Comparison of ENCODE assay signal across 1 cellular context in the genomic region with DNA sequence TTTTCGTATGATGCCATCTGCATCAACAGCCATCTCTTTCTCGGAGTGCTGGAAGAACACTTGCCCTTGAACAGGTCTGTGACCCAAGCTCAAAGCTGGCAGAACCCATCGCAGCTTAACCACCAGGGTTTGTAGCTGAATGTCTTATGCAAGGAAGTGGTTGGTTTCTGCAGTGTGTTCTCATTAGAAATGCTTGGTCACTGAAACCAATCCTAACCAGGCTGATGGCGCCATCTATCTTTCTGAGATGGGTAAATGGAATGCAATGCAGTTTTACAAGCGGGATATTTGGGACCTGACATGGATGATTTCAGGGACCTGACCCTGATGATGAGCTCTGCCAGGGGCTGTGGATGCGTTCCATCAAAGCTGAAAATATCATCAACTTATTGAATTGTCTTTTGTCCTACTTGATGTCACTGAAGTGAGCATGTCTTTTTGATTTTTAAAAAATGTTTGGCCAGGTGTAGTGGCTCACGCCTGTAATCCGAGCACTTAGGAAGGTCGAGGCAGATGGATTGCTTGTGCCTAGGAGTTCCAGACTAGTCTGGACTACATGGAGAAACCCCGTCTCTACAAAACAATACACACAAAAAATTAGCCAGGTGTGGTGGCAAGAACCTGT.
TF ChIP-seq lines count a peak whose summit lies in the region.

No MANE protein-coding gene starts in this region.

TF ChIP-seq in HepG2, 621 proteins besides CTCF, POLR2A, EP300 and RAD21 (continued from another document):
- TF ChIP-seq, protein P1, sequence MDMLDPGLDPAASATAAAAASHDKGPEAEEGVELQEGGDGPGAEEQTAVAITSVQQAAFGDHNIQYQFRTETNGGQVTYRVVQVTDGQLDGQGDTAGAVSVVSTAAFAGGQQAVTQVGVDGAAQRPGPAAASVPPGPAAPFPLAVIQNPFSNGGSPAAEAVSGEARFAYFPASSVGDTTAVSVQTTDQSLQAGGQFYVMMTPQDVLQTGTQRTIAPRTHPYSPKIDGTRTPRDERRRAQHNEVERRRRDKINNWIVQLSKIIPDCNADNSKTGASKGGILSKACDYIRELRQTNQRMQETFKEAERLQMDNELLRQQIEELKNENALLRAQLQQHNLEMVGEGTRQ (IDR thresholded peaks at IDR 0.05; ENCODE audit: low read depth, low read length), result no peak
- TF ChIP-seq, protein P1 (CRISPR knock-in tag; IDR thresholded peaks at IDR 0.05; ENCODE audit: borderline replicate concordance), result no peak
- TF ChIP-seq FOXK1 (CRISPR knock-in tag; IDR thresholded peaks at IDR 0.05; ENCODE audit: borderline replicate concordance, low read depth), result no peak
- TF ChIP-seq, protein P2, sequence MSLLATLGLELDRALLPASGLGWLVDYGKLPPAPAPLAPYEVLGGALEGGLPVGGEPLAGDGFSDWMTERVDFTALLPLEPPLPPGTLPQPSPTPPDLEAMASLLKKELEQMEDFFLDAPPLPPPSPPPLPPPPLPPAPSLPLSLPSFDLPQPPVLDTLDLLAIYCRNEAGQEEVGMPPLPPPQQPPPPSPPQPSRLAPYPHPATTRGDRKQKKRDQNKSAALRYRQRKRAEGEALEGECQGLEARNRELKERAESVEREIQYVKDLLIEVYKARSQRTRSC (CRISPR knock-in tag; IDR thresholded peaks at IDR 0.05; ENCODE audit: low read depth), result no peak
- TF ChIP-seq TGIF2 (CRISPR knock-in tag; IDR thresholded peaks at IDR 0.05), result no peak
- TF ChIP-seq, protein P3, sequence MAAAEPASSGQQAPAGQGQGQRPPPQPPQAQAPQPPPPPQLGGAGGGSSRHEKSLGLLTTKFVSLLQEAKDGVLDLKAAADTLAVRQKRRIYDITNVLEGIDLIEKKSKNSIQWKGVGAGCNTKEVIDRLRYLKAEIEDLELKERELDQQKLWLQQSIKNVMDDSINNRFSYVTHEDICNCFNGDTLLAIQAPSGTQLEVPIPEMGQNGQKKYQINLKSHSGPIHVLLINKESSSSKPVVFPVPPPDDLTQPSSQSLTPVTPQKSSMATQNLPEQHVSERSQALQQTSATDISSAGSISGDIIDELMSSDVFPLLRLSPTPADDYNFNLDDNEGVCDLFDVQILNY (CRISPR knock-in tag; conservative IDR thresholded peaks at IDR 0.05), result no peak
- TF ChIP-seq ATAD3A (CRISPR knock-in tag; IDR thresholded peaks at IDR 0.05), result no peak
- no peak for TF ChIP-seq RBM39 (IDR thresholded peaks at IDR 0.05; ENCODE audit: low read depth, low read length, poor library complexity, severe bottlenecking)
- TF ChIP-seq SP140L (CRISPR knock-in tag; IDR thresholded peaks at IDR 0.05; ENCODE audit: borderline replicate concordance), result no peak
- no peak for TF ChIP-seq SCMH1 (CRISPR knock-in tag; IDR thresholded peaks at IDR 0.05; ENCODE audit: borderline replicate concordance)
- TF ChIP-seq, protein P4, sequence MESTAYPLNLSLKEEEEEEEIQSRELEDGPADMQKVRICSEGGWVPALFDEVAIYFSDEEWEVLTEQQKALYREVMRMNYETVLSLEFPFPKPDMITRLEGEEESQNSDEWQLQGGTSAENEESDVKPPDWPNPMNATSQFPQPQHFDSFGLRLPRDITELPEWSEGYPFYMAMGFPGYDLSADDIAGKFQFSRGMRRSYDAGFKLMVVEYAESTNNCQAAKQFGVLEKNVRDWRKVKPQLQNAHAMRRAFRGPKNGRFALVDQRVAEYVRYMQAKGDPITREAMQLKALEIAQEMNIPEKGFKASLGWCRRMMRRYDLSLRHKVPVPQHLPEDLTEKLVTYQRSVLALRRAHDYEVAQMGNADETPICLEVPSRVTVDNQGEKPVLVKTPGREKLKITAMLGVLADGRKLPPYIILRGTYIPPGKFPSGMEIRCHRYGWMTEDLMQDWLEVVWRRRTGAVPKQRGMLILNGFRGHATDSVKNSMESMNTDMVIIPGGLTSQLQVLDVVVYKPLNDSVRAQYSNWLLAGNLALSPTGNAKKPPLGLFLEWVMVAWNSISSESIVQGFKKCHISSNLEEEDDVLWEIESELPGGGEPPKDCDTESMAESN (CRISPR knock-in tag; conservative IDR thresholded peaks at IDR 0.05), result no peak
- TF ChIP-seq ZNF737 (CRISPR knock-in tag; IDR thresholded peaks at IDR 0.05; ENCODE audit: borderline replicate concordance), result no peak
- TF ChIP-seq, protein P5, sequence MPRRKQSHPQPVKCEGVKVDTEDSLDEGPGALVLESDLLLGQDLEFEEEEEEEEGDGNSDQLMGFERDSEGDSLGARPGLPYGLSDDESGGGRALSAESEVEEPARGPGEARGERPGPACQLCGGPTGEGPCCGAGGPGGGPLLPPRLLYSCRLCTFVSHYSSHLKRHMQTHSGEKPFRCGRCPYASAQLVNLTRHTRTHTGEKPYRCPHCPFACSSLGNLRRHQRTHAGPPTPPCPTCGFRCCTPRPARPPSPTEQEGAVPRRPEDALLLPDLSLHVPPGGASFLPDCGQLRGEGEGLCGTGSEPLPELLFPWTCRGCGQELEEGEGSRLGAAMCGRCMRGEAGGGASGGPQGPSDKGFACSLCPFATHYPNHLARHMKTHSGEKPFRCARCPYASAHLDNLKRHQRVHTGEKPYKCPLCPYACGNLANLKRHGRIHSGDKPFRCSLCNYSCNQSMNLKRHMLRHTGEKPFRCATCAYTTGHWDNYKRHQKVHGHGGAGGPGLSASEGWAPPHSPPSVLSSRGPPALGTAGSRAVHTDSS (CRISPR knock-in tag; conservative IDR thresholded peaks at IDR 0.05), result no peak
- peak; percentile 35 for TF ChIP-seq XRCC5 (optimal IDR thresholded peaks at IDR 0.05; ENCODE audit: low read length)
- TF ChIP-seq ZFP37 (CRISPR knock-in tag; IDR thresholded peaks at IDR 0.05; ENCODE audit: borderline replicate concordance), result peak; percentile 99
- no peak for TF ChIP-seq PITX1 (CRISPR knock-in tag; IDR thresholded peaks at IDR 0.05)
- peak; percentile 43; the same call in 1 of the 2 replicates for TF ChIP-seq SMC3 (IDR thresholded peaks at IDR 0.05; ENCODE audit: low read length)
- no peak for TF ChIP-seq TCF12 (IDR thresholded peaks at IDR 0.05)
- TF ChIP-seq TCF12 (CRISPR knock-in tag; IDR thresholded peaks at IDR 0.05), result no peak
- TF ChIP-seq ZNF354B (CRISPR knock-in tag; IDR thresholded peaks at IDR 0.05), result no peak
- no peak for TF ChIP-seq ATF1 (CRISPR knock-in tag; IDR thresholded peaks at IDR 0.05)
- TF ChIP-seq EZH2 (conservative IDR thresholded peaks at IDR 0.05; ENCODE audit: low read depth, low read length), result no peak
- no peak for TF ChIP-seq KDM5B (CRISPR knock-in tag; IDR thresholded peaks at IDR 0.05; ENCODE audit: borderline replicate concordance)
- no peak for TF ChIP-seq KLF16 (CRISPR knock-in tag; IDR thresholded peaks at IDR 0.05)
- TF ChIP-seq, protein P6, sequence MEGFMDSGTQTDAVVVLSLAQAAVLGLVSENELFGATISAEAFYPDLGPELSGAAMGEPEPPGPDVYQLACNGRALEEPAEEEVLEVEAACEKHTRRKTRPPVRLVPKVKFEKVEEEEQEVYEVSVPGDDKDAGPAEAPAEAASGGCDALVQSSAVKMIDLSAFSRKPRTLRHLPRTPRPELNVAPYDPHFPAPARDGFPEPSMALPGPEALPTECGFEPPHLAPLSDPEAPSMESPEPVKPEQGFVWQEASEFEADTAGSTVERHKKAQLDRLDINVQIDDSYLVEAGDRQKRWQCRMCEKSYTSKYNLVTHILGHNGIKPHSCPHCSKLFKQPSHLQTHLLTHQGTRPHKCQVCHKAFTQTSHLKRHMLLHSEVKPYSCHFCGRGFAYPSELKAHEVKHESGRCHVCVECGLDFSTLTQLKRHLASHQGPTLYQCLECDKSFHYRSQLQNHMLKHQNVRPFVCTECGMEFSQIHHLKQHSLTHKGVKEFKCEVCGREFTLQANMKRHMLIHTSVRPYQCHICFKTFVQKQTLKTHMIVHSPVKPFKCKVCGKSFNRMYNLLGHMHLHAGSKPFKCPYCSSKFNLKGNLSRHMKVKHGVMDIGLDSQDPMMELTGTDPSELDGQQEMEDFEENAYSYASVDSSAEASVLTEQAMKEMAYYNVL (CRISPR knock-in tag; IDR thresholded peaks at IDR 0.05; ENCODE audit: borderline replicate concordance), result no peak
- TF ChIP-seq ZNF570 (CRISPR knock-in tag; IDR thresholded peaks at IDR 0.05; ENCODE audit: borderline replicate concordance), result no peak
- no peak for TF ChIP-seq CREB1 (IDR thresholded peaks at IDR 0.05)
- no peak for TF ChIP-seq CREB1 (CRISPR knock-in tag; IDR thresholded peaks at IDR 0.05)
- no peak for TF ChIP-seq ZNF709 (CRISPR knock-in tag; IDR thresholded peaks at IDR 0.05)
- TF ChIP-seq, protein P7, sequence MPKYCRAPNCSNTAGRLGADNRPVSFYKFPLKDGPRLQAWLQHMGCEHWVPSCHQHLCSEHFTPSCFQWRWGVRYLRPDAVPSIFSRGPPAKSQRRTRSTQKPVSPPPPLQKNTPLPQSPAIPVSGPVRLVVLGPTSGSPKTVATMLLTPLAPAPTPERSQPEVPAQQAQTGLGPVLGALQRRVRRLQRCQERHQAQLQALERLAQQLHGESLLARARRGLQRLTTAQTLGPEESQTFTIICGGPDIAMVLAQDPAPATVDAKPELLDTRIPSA (CRISPR knock-in tag; IDR thresholded peaks at IDR 0.05; ENCODE audit: borderline replicate concordance), result no peak
- TF ChIP-seq ATRX (CRISPR knock-in tag; IDR thresholded peaks at IDR 0.05; ENCODE audit: borderline replicate concordance), result no peak
- TF ChIP-seq U2AF1 (optimal IDR thresholded peaks at IDR 0.05; ENCODE audit: low read depth, low read length), result no peak
- peak; percentile 38; the same call in 1 of the 2 replicates for TF ChIP-seq NFE2L2 (IDR thresholded peaks at IDR 0.05; ENCODE audit: low read length)
- TF ChIP-seq ZNF792 (CRISPR knock-in tag; IDR thresholded peaks at IDR 0.05), result no peak
- no peak for TF ChIP-seq ZIK1 (CRISPR knock-in tag; IDR thresholded peaks at IDR 0.05; ENCODE audit: borderline replicate concordance, low read depth)
- TF ChIP-seq MYC (CRISPR knock-in tag; IDR thresholded peaks at IDR 0.05; ENCODE audit: borderline replicate concordance), result no peak
- TF ChIP-seq ZNF878 (CRISPR knock-in tag; IDR thresholded peaks at IDR 0.05), result no peak
- TF ChIP-seq SPEN (CRISPR knock-in tag; IDR thresholded peaks at IDR 0.05; ENCODE audit: low read depth), result no peak
- no peak for TF ChIP-seq ZKSCAN1 (IDR thresholded peaks at IDR 0.05; ENCODE audit: low read length)
- no peak for TF ChIP-seq HNRNPUL1 (IDR thresholded peaks at IDR 0.05; ENCODE audit: low read depth, low read length)
- 0 out of 2 replicates have a peak, but pooled peaks have one; percentile 28 for TF ChIP-seq ZNF331 (CRISPR knock-in tag; IDR thresholded peaks at IDR 0.05)
- peak; percentile 72 for TF ChIP-seq STAG1 (CRISPR knock-in tag; IDR thresholded peaks at IDR 0.05)
- no peak for TF ChIP-seq TBP (CRISPR knock-in tag; IDR thresholded peaks at IDR 0.05)
- TF ChIP-seq, protein P8, sequence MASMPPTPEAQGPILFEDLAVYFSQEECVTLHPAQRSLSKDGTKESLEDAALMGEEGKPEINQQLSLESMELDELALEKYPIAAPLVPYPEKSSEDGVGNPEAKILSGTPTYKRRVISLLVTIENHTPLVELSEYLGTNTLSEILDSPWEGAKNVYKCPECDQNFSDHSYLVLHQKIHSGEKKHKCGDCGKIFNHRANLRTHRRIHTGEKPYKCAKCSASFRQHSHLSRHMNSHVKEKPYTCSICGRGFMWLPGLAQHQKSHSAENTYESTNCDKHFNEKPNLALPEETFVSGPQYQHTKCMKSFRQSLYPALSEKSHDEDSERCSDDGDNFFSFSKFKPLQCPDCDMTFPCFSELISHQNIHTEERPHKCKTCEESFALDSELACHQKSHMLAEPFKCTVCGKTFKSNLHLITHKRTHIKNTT (CRISPR knock-in tag; IDR thresholded peaks at IDR 0.05), result no peak
- peak; percentile 75 for TF ChIP-seq TEAD3 (CRISPR knock-in tag; optimal IDR thresholded peaks at IDR 0.05; ENCODE audit: borderline replicate concordance)
- TF ChIP-seq MBNL3 (CRISPR knock-in tag; conservative IDR thresholded peaks at IDR 0.05), result no peak
- no peak for TF ChIP-seq RFX5 (IDR thresholded peaks at IDR 0.05; ENCODE audit: low read depth, low read length)
TF ChIP-seq in HepG2: peak in this region for 7.
